1 cellular context compared by ENCODE assay signal in the genomic region with DNA sequence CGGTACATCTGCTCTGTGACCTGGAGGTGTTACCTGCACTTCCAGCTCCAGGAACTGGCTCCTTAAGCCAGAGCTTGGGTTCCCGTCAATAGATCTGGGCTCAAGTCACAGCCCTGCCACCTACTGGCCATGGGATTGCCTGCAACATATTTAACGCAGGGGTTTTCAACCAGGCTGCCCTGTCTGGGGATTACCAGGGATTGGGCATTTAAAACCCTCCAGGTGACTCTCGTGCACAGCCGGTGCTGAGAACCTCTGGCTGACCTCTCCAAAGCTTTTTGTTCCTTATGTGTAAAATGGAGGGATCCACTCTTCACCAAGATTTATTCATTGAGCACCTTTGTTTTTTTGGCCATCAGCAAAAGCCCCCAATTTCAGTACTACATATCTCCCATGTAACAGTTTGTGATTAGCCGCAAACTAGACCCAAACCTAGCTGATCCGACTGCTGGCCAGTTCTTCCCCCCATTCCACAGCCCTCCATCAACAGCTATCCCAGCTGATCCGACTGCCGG.
TF ChIP-seq lines count a peak whose summit lies in the region.

No MANE protein-coding gene starts in this region.

TF ChIP-seq in SK-N-SH, 30 proteins besides CTCF, POLR2A, EP300 and RAD21 (continued from another document):
- TF ChIP-seq, protein P1, sequence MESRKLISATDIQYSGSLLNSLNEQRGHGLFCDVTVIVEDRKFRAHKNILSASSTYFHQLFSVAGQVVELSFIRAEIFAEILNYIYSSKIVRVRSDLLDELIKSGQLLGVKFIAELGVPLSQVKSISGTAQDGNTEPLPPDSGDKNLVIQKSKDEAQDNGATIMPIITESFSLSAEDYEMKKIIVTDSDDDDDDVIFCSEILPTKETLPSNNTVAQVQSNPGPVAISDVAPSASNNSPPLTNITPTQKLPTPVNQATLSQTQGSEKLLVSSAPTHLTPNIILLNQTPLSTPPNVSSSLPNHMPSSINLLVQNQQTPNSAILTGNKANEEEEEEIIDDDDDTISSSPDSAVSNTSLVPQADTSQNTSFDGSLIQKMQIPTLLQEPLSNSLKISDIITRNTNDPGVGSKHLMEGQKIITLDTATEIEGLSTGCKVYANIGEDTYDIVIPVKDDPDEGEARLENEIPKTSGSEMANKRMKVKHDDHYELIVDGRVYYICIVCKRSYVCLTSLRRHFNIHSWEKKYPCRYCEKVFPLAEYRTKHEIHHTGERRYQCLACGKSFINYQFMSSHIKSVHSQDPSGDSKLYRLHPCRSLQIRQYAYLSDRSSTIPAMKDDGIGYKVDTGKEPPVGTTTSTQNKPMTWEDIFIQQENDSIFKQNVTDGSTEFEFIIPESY (IDR thresholded peaks at IDR 0.05; ENCODE audit: borderline replicate concordance, low read depth), result no peak
- no peak for TF ChIP-seq EZH2phosphoT487 (IDR thresholded peaks at IDR 0.05; ENCODE audit: borderline replicate concordance, low read depth)
- no peak for TF ChIP-seq NFIC (IDR thresholded peaks at IDR 0.05; ENCODE audit: borderline replicate concordance)
- TF ChIP-seq SMC3 (IDR thresholded peaks at IDR 0.05; ENCODE audit: low read depth, low read length), result peak; percentile 94
- no peak for TF ChIP-seq YY1 (IDR thresholded peaks at IDR 0.05; ENCODE audit: low read depth)
- no peak for TF ChIP-seq FOXJ3 (CRISPR knock-in tag; IDR thresholded peaks at IDR 0.05)
- no peak for TF ChIP-seq GABPA (IDR thresholded peaks at IDR 0.05; ENCODE audit: low read depth)
- TF ChIP-seq, protein P2, sequence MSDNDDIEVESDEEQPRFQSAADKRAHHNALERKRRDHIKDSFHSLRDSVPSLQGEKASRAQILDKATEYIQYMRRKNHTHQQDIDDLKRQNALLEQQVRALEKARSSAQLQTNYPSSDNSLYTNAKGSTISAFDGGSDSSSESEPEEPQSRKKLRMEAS (IDR thresholded peaks at IDR 0.05; ENCODE audit: low read depth), result no peak
- TF ChIP-seq, protein P3, sequence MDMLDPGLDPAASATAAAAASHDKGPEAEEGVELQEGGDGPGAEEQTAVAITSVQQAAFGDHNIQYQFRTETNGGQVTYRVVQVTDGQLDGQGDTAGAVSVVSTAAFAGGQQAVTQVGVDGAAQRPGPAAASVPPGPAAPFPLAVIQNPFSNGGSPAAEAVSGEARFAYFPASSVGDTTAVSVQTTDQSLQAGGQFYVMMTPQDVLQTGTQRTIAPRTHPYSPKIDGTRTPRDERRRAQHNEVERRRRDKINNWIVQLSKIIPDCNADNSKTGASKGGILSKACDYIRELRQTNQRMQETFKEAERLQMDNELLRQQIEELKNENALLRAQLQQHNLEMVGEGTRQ (IDR thresholded peaks at IDR 0.05; ENCODE audit: borderline replicate concordance, low read depth, low read length), result no peak
- TF ChIP-seq TEAD4 (IDR thresholded peaks at IDR 0.05; ENCODE audit: borderline replicate concordance, insufficient read depth), result no peak
- TF ChIP-seq CHD2 (IDR thresholded peaks at IDR 0.05; ENCODE audit: low read length, partially characterized antibody), result peak; percentile 13
- no peak for TF ChIP-seq SIN3A (IDR thresholded peaks at IDR 0.05; ENCODE audit: borderline replicate concordance, low read depth, low read length)
- TF ChIP-seq TAF1 (IDR thresholded peaks at IDR 0.05; ENCODE audit: borderline replicate concordance, low read depth, low read length), result no peak
- no peak for TF ChIP-seq JUND (IDR thresholded peaks at IDR 0.05)
- TF ChIP-seq MXI1 (IDR thresholded peaks at IDR 0.05; ENCODE audit: low read depth, low read length), result peak; percentile 30; the same call in 1 of the 2 replicates
- TF ChIP-seq RXRA (IDR thresholded peaks at IDR 0.05; ENCODE audit: borderline replicate concordance, low read depth), result no peak
- TF ChIP-seq ELF1 (IDR thresholded peaks at IDR 0.05), result no peak
- TF ChIP-seq RCOR1 (IDR thresholded peaks at IDR 0.05; ENCODE audit: low read length), result no peak
- TF ChIP-seq FOXM1 (IDR thresholded peaks at IDR 0.05; ENCODE audit: low read depth), result no peak
- TF ChIP-seq, protein P4, sequence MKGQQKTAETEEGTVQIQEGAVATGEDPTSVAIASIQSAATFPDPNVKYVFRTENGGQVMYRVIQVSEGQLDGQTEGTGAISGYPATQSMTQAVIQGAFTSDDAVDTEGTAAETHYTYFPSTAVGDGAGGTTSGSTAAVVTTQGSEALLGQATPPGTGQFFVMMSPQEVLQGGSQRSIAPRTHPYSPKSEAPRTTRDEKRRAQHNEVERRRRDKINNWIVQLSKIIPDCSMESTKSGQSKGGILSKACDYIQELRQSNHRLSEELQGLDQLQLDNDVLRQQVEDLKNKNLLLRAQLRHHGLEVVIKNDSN (IDR thresholded peaks at IDR 0.05; ENCODE audit: borderline replicate concordance, low read depth), result no peak
- TF ChIP-seq TCF12 (IDR thresholded peaks at IDR 0.05), result no peak
- TF ChIP-seq FOSL2 (IDR thresholded peaks at IDR 0.05; ENCODE audit: borderline replicate concordance, low read depth), result no peak
